In the genomic region with DNA sequence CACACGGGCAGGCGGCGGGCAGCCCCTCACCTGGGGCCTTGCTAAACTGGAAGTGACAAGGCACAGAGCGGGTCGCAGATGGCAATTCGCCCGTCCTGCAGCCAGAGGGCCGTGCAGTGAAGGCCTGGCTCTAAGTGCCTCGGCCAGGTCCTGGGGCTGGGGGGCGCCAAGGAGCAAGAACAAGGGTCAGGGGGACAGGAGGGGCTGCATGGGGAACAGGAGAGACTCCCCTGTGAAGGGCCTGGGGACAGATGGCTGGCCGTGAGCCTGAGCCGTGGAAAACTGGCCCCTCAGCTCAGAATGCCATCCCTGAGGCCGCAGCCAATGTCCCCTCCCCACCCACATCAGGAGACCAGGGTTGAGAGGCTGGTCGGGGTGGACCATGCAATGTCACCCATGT, we compare ENCODE assay signal across 1 cellular context.
TF ChIP-seq lines count a peak whose summit lies in the region.

No MANE protein-coding gene starts in this region.

TF ChIP-seq in H1, 55 proteins besides CTCF, POLR2A, EP300 and RAD21:
- no peak for TF ChIP-seq RBBP5 (IDR thresholded peaks at IDR 0.05; ENCODE audit: borderline replicate concordance, low read depth, low read length)
- no peak for TF ChIP-seq EGR1 (IDR thresholded peaks at IDR 0.05; ENCODE audit: borderline replicate concordance, low read depth, low read length)
- no peak for TF ChIP-seq ZNF274 (IDR thresholded peaks at IDR 0.05; ENCODE audit: borderline replicate concordance, extremely low read depth, low read length)
- TF ChIP-seq TBP (IDR thresholded peaks at IDR 0.05; ENCODE audit: low read depth, low read length), result no peak
- TF ChIP-seq RNF2 (IDR thresholded peaks at IDR 0.05; ENCODE audit: borderline replicate concordance, low read depth, low read length, missing control alignments, poor library complexity, severe bottlenecking), result no peak
- no peak for TF ChIP-seq POU5F1 (IDR thresholded peaks at IDR 0.05; ENCODE audit: low read depth, low read length)
- TF ChIP-seq GABPA (IDR thresholded peaks at IDR 0.05; ENCODE audit: borderline replicate concordance, insufficient read depth, low read length), result peak; percentile 47; the same call in 1 of the 2 replicates
- TF ChIP-seq JUND (IDR thresholded peaks at IDR 0.05; ENCODE audit: low read length), result no peak
- TF ChIP-seq, protein P1, sequence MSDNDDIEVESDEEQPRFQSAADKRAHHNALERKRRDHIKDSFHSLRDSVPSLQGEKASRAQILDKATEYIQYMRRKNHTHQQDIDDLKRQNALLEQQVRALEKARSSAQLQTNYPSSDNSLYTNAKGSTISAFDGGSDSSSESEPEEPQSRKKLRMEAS (IDR thresholded peaks at IDR 0.05), result 0 out of 2 replicates have a peak, but pooled peaks have one; percentile 11
- no peak for TF ChIP-seq MAFK (IDR thresholded peaks at IDR 0.05; ENCODE audit: low read depth, low read length)
- TF ChIP-seq FOSL1 (IDR thresholded peaks at IDR 0.05; ENCODE audit: insufficient read depth, low read depth, low read length), result no peak
- TF ChIP-seq, protein P2, sequence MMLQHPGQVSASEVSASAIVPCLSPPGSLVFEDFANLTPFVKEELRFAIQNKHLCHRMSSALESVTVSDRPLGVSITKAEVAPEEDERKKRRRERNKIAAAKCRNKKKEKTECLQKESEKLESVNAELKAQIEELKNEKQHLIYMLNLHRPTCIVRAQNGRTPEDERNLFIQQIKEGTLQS (IDR thresholded peaks at IDR 0.05; ENCODE audit: insufficient read depth, low read depth, low read length), result no peak
- no peak for TF ChIP-seq TAF7 (optimal IDR thresholded peaks at IDR 0.05; ENCODE audit: borderline replicate concordance, low read depth, low read length)
- no peak for TF ChIP-seq KDM4A (IDR thresholded peaks at IDR 0.05; ENCODE audit: low read depth, low read length, severe bottlenecking)
